Comparison of ENCODE assay signal across 18 cellular contexts in genomic region chr1:5858844-5859407, GRCh38.
"Had no signal": no experiment of that assay in that cellular context is flagged by ENCODE, and none has a peak within 500 bp of the region (broad histone marks: within the 10 kb centered on the region; RNA-seq: fewer than 3 reads in every experiment).

No MANE protein-coding gene starts in this region.

- H3K36me3 ChIP-seq: ovary had no signal

- H3K27me3 Mint-ChIP-seq: dendritic cell treated with granulocyte-macrophage colony-stimulating factor and Interleukin-4, amounts not matched to agents 40 ng/mL and 50 ng/mL, for 4 days; effector memory CD8-positive, alpha-beta T cell; naive thymus-derived CD8-positive, alpha-beta T cell had no signal

- H3K27ac Mint-ChIP-seq: dendritic cell treated with granulocyte-macrophage colony-stimulating factor and Interleukin-4, amounts not matched to agents 40 ng/mL and 50 ng/mL, for 4 days; effector memory CD8-positive, alpha-beta T cell; naive thymus-derived CD8-positive, alpha-beta T cell had no signal

- H3K9me3 ChIP-seq: esophagus squamous epithelium, gastroesophageal sphincter, mucosa of descending colon, ovary had no signal

- H3K4me3 Mint-ChIP-seq: dendritic cell treated with granulocyte-macrophage colony-stimulating factor and Interleukin-4, amounts not matched to agents 40 ng/mL and 50 ng/mL, for 4 days; effector memory CD8-positive, alpha-beta T cell; naive thymus-derived CD8-positive, alpha-beta T cell had no signal

- H3K27ac ChIP-seq: esophagus squamous epithelium, gastroesophageal sphincter, ovary had no signal

- DNase-seq: effector memory CD8-positive, alpha-beta T cell; esophagus squamous epithelium; foreskin fibroblast; glutamatergic neuron; kidney glomerular epithelial cell; mammary epithelial cell; mucosa of descending colon; naive thymus-derived CD8-positive, alpha-beta T cell; nucleus accumbens; ovary; stimulated activated CD4-positive, alpha-beta T cell treated with anti-CD3 and anti-CD28 coated beads, Interleukin-2, amount 100 ng/mL, for 48 hours; stimulated activated naive CD4-positive, alpha-beta T cell treated with Interleukin-2 at 50 U/mL for 16 hours; trophoblast cell had no signal

- FAIRE-seq: colon had no signal

- H3K4me1 ChIP-seq: esophagus squamous epithelium, gastroesophageal sphincter had no signal

- H3K27me3 ChIP-seq: esophagus squamous epithelium, gastroesophageal sphincter, ovary had no signal

- H3K4me3 ChIP-seq: esophagus squamous epithelium, gastroesophageal sphincter, mucosa of descending colon, ovary, smooth muscle cell had no signal

- H3K9me3 Mint-ChIP-seq: dendritic cell treated with granulocyte-macrophage colony-stimulating factor and Interleukin-4, amounts not matched to agents 40 ng/mL and 50 ng/mL, for 4 days; effector memory CD8-positive, alpha-beta T cell; naive thymus-derived CD8-positive, alpha-beta T cell had no signal

- H3K4me2 ChIP-seq: smooth muscle cell had no signal

- H3K4me1 Mint-ChIP-seq: naive thymus-derived CD8-positive, alpha-beta T cell had no signal

- ATAC-seq: effector memory CD8-positive, alpha-beta T cell; gastroesophageal sphincter; mucosa of descending colon; naive thymus-derived CD8-positive, alpha-beta T cell; right cardiac atrium had no signal
